In the genomic region with DNA sequence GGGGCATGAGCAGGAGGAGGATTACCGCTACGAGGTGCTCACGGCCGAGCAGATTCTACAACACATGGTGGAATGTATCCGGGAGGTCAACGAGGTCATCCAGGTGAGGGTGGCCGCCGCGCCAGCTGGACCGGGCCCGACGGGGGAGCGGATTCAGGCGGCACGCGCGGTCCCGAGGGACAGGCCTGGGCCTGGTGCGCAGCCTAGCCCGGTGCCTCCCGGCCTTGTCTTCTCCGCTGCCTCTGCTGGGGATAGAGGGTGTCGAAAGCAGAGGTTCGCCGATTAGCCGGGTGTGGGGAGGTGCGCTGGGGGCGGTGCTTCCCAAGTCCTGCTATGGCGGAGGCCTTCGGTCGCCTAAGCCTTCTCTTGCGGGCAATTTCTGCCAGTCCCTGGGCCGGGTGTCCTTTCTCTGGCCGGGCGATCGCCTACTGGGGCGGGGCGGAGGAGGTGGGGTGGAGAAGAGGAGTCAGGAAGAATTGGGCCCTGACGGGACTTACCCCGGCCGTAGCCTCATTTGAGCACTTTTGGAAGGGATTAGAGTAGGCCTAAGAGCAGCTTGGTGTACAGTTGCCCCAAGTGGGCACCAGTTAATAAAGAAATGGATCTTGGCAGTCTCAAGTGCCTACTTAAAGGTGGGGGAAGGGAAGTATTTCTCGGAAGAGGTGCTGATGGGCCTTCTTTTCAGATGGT, we compare ENCODE assay signal across 1 cellular context.
TF ChIP-seq lines count a peak whose summit lies in the region.

No MANE protein-coding gene starts in this region.

TF ChIP-seq in liver, 16 proteins besides CTCF, POLR2A, EP300 and RAD21 (continued from another document):
- TF ChIP-seq, protein P1, sequence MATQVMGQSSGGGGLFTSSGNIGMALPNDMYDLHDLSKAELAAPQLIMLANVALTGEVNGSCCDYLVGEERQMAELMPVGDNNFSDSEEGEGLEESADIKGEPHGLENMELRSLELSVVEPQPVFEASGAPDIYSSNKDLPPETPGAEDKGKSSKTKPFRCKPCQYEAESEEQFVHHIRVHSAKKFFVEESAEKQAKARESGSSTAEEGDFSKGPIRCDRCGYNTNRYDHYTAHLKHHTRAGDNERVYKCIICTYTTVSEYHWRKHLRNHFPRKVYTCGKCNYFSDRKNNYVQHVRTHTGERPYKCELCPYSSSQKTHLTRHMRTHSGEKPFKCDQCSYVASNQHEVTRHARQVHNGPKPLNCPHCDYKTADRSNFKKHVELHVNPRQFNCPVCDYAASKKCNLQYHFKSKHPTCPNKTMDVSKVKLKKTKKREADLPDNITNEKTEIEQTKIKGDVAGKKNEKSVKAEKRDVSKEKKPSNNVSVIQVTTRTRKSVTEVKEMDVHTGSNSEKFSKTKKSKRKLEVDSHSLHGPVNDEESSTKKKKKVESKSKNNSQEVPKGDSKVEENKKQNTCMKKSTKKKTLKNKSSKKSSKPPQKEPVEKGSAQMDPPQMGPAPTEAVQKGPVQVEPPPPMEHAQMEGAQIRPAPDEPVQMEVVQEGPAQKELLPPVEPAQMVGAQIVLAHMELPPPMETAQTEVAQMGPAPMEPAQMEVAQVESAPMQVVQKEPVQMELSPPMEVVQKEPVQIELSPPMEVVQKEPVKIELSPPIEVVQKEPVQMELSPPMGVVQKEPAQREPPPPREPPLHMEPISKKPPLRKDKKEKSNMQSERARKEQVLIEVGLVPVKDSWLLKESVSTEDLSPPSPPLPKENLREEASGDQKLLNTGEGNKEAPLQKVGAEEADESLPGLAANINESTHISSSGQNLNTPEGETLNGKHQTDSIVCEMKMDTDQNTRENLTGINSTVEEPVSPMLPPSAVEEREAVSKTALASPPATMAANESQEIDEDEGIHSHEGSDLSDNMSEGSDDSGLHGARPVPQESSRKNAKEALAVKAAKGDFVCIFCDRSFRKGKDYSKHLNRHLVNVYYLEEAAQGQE (IDR thresholded peaks at IDR 0.05) = no peak
- peak in 1 of 2 donors; percentile 4 for TF ChIP-seq RXRA (IDR thresholded peaks at IDR 0.05)
- TF ChIP-seq FOXA2 (IDR thresholded peaks at IDR 0.05) = no peak
- no peak for TF ChIP-seq EGR1 (IDR thresholded peaks at IDR 0.05; ENCODE audit: low read depth in 2 of 2)
